13 cellular contexts compared by ENCODE assay signal in the genomic region with DNA sequence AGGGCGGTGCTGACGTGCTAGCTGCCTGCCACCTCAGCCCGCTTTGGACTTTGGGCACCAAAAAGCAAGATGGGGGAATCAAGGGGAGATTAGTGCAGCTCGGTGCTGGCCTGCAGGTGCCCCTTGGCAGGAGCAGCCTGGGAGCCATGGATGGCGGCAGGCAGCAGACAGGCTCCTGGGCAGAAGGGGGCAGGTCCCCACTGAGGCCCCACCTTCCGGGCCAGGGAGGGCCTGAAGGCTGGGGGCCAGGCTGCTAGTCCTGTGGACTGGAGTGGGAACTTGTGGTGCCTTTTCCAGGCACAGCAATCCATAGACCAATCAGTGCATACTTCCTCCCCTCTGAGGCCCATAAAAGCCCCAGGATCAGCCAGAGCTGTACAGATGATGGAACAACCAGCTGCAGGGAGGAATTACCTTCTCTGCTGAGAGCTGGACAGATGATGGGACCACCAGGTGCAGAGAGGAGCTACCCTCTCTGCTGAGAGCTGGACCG.
"Had no signal": no experiment of that assay in that cellular context is flagged by ENCODE, and none has a peak within 500 bp of the region (broad histone marks: within the 10 kb centered on the region; RNA-seq: fewer than 3 reads in every experiment).

No MANE protein-coding gene starts in this region.

- H3K27ac ChIP-seq: brain microvascular endothelial cell, SK-N-MC, tibial nerve had no signal

- H3K4me3 ChIP-seq: SK-N-MC, smooth muscle cell, tibial nerve had no signal

- H3K4me2 ChIP-seq: smooth muscle cell had no signal

- DNase-seq: activated CD4-positive, alpha-beta T cell treated with anti-CD3 and anti-CD28 coated beads, Interleukin-2, amount 50 U/mL, for 48 hours; activated CD4-positive, CD25-positive, alpha-beta regulatory T cell; activated gamma-delta T cell; activated T-cell treated with anti-CD3 and anti-CD28 coated beads, Interleukin-2, amount 50 U/mL, for 4 hours; brain microvascular endothelial cell; cerebellar nuclear complex; dermis blood vessel endothelial cell; right cardiac atrium; T-helper 1 cell had no signal

- FAIRE-seq: endometrium had no signal

- ATAC-seq: activated T-cell treated with anti-CD3 and anti-CD28 coated beads, Interleukin-2, amount 50 U/mL, for 4 hours had no signal

- H3K27me3 ChIP-seq: brain microvascular endothelial cell, tibial nerve had no signal

- H3K9me3 ChIP-seq: tibial nerve had no signal

- H3K36me3 ChIP-seq: brain microvascular endothelial cell had no signal
